Comparison of ENCODE assay signal across 8 cellular contexts in the genomic region with DNA sequence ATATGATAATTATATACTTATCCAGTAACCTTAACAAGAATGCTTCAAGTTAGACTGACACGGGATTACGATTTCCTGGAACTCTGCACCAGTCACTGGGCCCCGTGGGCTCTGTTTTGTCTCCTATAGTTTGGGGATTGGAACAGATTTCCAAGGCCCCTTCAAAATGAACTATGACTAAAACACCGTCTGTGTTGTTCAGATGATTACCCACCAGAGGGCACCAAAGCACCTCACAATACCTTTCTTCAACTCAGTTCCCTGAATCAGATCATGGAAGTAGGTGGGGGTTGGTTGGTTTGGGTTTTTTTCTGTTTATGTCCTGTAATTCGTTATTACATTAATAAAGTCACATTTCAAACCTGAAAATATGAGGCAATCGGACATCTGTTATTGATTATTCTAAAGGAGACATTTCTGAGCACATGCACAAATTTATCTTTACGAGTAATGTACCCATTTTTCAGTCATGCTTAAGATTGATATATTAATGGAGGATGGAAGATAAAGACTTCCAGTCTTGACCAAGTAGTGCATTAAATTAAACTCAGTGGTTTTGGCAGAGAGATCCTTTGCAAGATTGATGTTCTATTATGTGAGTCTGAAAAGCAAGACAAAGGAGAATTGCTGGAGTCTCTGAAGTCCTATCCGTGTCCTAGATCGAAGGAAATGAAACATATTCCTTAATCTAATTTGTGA.
A peak's percentile ranks its signal among the peaks of the same experiment; 100 is the strongest.
DNase-seq lines count a peak whose midpoint lies in the region; ATAC-seq, FAIRE-seq and TF ChIP-seq lines count a peak whose summit lies in the region.

No MANE protein-coding gene starts in this region.

- H3K36me3 ChIP-seq in DOHH2 (ENCODE audit: control insufficient read depth, low read length) = no peaks in the 10 kb centered on the region
- no peaks in the 10 kb centered on the region for H3K36me3 ChIP-seq in neutrophil
- H3K36me3 ChIP-seq in upper lobe of left lung = no peaks in the 10 kb centered on the region

- H3K4me3 ChIP-seq in DOHH2 (ENCODE audit: low read length) (no peak overlapping the region), LNCaP clone FGC (ENCODE audit: low read depth, low read length) (no peak overlapping the region), fibroblast of the aortic adventitia (ENCODE audit: low read depth, low read length) (no peak overlapping the region), neutrophil (ENCODE audit: low read depth in 1 of 2, low read length in 1 of 2) (no peak overlapping the region), upper lobe of left lung (no peak overlapping the region)

- TF ChIP-seq EP300 in upper lobe of left lung (IDR thresholded peaks at IDR 0.05) = no peak

- H3K4me1 ChIP-seq in DOHH2 (ENCODE audit: control insufficient read depth, low read length) (no peaks in the 10 kb centered on the region), neutrophil (ENCODE audit: control insufficient read depth in 1 of 2, insufficient read depth in 1 of 2, low read depth in 1 of 2, low read length in 1 of 2) (no peaks in the 10 kb centered on the region), upper lobe of left lung (peaks cover 0 to 4% (median 2%) of the 10 kb centered on the region in 4 donors)

- FAIRE-seq in RCC 7860 (lab: Jason Lieb, UNC) = peak; percentile 72

- 23 to 29% methylated on average over 9 of the region's 9 CpGs for WGBS in upper lobe of left lung, 2 donors

- ATAC-seq in GM21825 (IDR thresholded peaks at IDR 0.05; ENCODE audit: unreplicated experiment) (peak; percentile 91), upper lobe of left lung (ENCODE audit: low FRiP score in 2 of 2) (peak; percentile 85 to 92)

- H3F3A ChIP-seq in DOHH2 (ENCODE audit: control insufficient read depth, insufficient read depth) = no peaks in the 10 kb centered on the region

- H3K4me2 ChIP-seq in DOHH2 (ENCODE audit: low read length) = no peak overlapping the region

- no peaks in the 10 kb centered on the region for H3K9me2 ChIP-seq in DOHH2 (replicated peaks; ENCODE audit: control insufficient read depth, low read length)

- TF ChIP-seq POLR2A in upper lobe of left lung (IDR thresholded peaks at IDR 0.05) = no peak

- H4K20me1 ChIP-seq in DOHH2 (ENCODE audit: control insufficient read depth, insufficient read depth, low read depth, low read length) = no peaks in the 10 kb centered on the region

- DNase-seq in LNCaP clone FGC (ENCODE audit: low read depth) (no peak), RCC 7860 (ENCODE audit: low spot score) (peak; percentile 56), fibroblast of the aortic adventitia (ENCODE audit: low read depth) (peak; percentile 86), upper lobe of left lung (peak in 1 of 2 donors; percentile 58)
- peak; percentile 54 to 61 for DNase-seq in activated T-cell treated with anti-CD3 and anti-CD28 coated beads, Interleukin-2, amount 50 U/mL, for 48 hours

- H3K27me3 ChIP-seq in DOHH2 (ENCODE audit: control insufficient read depth, low read length) (peaks cover 7% of the 10 kb centered on the region; the same call in 1 of the 2 replicates), neutrophil (no peaks in the 10 kb centered on the region), upper lobe of left lung (no peaks in the 10 kb centered on the region)

- H3K9me3 ChIP-seq in DOHH2 (ENCODE audit: control insufficient read depth, insufficient read depth, low read length) (no peaks in the 10 kb centered on the region), neutrophil (no peaks in the 10 kb centered on the region), upper lobe of left lung (no peaks in the 10 kb centered on the region)

- H3K79me2 ChIP-seq in DOHH2 (ENCODE audit: control insufficient read depth, low read length) = no peaks in the 10 kb centered on the region

- TF ChIP-seq CTCF in DOHH2 (IDR thresholded peaks at IDR 0.05; ENCODE audit: low read depth, low read length, poor library complexity, severe bottlenecking) (peak; percentile 68), LNCaP clone FGC (IDR thresholded peaks at IDR 0.05; ENCODE audit: control insufficient read depth, extremely low read depth, insufficient read depth) (peak; percentile 75), fibroblast of the aortic adventitia (IDR thresholded peaks at IDR 0.05; ENCODE audit: insufficient read depth, low read length) (peak; percentile 71), neutrophil (IDR thresholded peaks at IDR 0.05) (peak; percentile 42), upper lobe of left lung (IDR thresholded peaks at IDR 0.05) (peak; percentile 65 to 86 (median 78))

- H3K27ac ChIP-seq in DOHH2 (ENCODE audit: low read depth, low read length) = no peak overlapping the region
- H3K27ac ChIP-seq in neutrophil = no peak overlapping the region
- H3K27ac ChIP-seq in upper lobe of left lung = no peak overlapping the region
